ENCODE assay signal across 17 cellular contexts in genomic region chr16:14427371-14427948, GRCh38.
DNase-seq lines count a peak whose midpoint lies in the region; ATAC-seq, FAIRE-seq and TF ChIP-seq lines count a peak whose summit lies in the region.
"Had no signal": no experiment of that assay in that cellular context is flagged by ENCODE, and none has a peak within 500 bp of the region (broad histone marks: within the 10 kb centered on the region; RNA-seq: fewer than 3 reads in every experiment).

No MANE protein-coding gene starts in this region.

- POLR2A ChIA-PET in K562 (lab: Yijun Ruan, JAX) = no interaction called here

- H4K20me1 ChIP-seq in K562 (replicated peaks; ENCODE audit: control insufficient read depth, insufficient read depth, low read length) (no peaks in the 10 kb centered on the region), keratinocyte (ENCODE audit: control insufficient read depth, extremely low read depth, insufficient read depth, low read length) (no peaks in the 10 kb centered on the region)

- H2AFZ ChIP-seq in K562 (ENCODE audit: low read depth, low read length) = no peak overlapping the region
- no peak overlapping the region for H2AFZ ChIP-seq in keratinocyte (ENCODE audit: control insufficient read depth, low read length)

- H3K4me2 ChIP-seq in K562 (ENCODE audit: insufficient read depth, low read length) (no peak overlapping the region), keratinocyte (ENCODE audit: control insufficient read depth, extremely low read depth, insufficient read depth, low read depth, low read length) (no peak overlapping the region)

- TF ChIP-seq EP300 in K562 (IDR thresholded peaks at IDR 0.05; ENCODE audit: low read length) = no peak

- H3K36me3 ChIP-seq in K562 (ENCODE audit: control insufficient read depth, insufficient read depth, low read length) (no peaks in the 10 kb centered on the region), keratinocyte (ENCODE audit: control insufficient read depth in 2 of 2, extremely low read depth in 1 of 2, insufficient read depth in 2 of 2, low read length in 2 of 2) (peaks cover 0 to 6% of the 10 kb centered on the region in 2 experiments)
- H3K36me3 ChIP-seq: Peyer's patch had no signal

- intact Hi-C loops in K562 (cut with micrococcal nuclease) = no loop called here

- dilution Hi-C loops in keratinocyte (cut with MboI; ENCODE audit: extremely low pct_ligation_motif_present, low sequenced_read_pairs) = no loop called here

- H3K9me3 ChIP-seq in K562 (replicated peaks; ENCODE audit: control insufficient read depth, insufficient read depth, low read depth, low read length) (no peaks in the 10 kb centered on the region), keratinocyte (ENCODE audit: control insufficient read depth, low read depth, low read length) (no peaks in the 10 kb centered on the region)
- H3K9me3 ChIP-seq: Peyer's patch, tibial nerve had no signal

- no peak for ATAC-seq in K562
- ATAC-seq in HG03097 (IDR thresholded peaks at IDR 0.05; ENCODE audit: low FRiP score, unreplicated experiment) = no peak

- no peak for TF ChIP-seq POLR2A in K562 (conservative IDR thresholded peaks at IDR 0.05)

- H3K4me1 ChIP-seq in K562 (replicated peaks in 1 of 2; ENCODE audit: control insufficient read depth in 2 of 2, insufficient read depth in 2 of 2, low read length in 2 of 2) = no peaks in the 10 kb centered on the region
- H3K4me1 ChIP-seq in keratinocyte (ENCODE audit: control insufficient read depth, extremely low read depth, insufficient read depth, low read length) = peaks cover 16% of the 10 kb centered on the region
- H3K4me1 ChIP-seq: Peyer's patch had no signal

- no peak for TF ChIP-seq RAD21 in K562 (CRISPR knock-in tag; conservative IDR thresholded peaks at IDR 0.05 in 1 of 2, IDR thresholded peaks at IDR 0.05 in 1 of 2)

- in situ Hi-C loops in K562 (cut with MboI) = no loop called here

- TF ChIP-seq CTCF in K562 (IDR thresholded peaks at IDR 0.05 in 2 of 3, conservative IDR thresholded peaks at IDR 0.05 in 1 of 3; ENCODE audit: insufficient read depth in 2 of 3, low read depth in 1 of 3, low read length in 3 of 3) = no peak
- no peak for TF ChIP-seq CTCF in keratinocyte (optimal IDR thresholded peaks at IDR 0.05 in 1 of 3, IDR thresholded peaks at IDR 0.05 in 1 of 3, conservative IDR thresholded peaks at IDR 0.05 in 1 of 3; ENCODE audit: extremely low read depth in 1 of 3, insufficient read depth in 2 of 3, low read length in 3 of 3)

- peak; percentile 27 for DNase-seq in NCI-H2227 (lab: John Stamatoyannopoulos, UW; ENCODE audit: unreplicated experiment)
- no peak for DNase-seq in NCI-H2227 treated with DMSO at 0.1 percent for 48 hours (lab: John Stamatoyannopoulos, UW)
- no peak for DNase-seq in K562 (ENCODE audit: extremely low read depth in 1 of 4, low spot score in 3 of 4)
- no peak for DNase-seq in keratinocyte (ENCODE audit: low read depth, low spot score)
- DNase-seq in superior temporal gyrus (ENCODE audit: extremely low spot score) = peak; percentile 85
- no peak for DNase-seq in DMS 273 (lab: John Stamatoyannopoulos, UW; ENCODE audit: unreplicated experiment)
- no peak for DNase-seq in DMS53 (lab: John Stamatoyannopoulos, UW)
- DNase-seq: activated effector memory CD4-positive, alpha-beta T cell treated with anti-CD3 and anti-CD28 coated beads, Interleukin-2, amount 50 U/mL, for 16 hours; effector CD8-positive, alpha-beta T cell; NCI-H187; NCI-H526; Peyer's patch; stimulated activated CD4-positive, alpha-beta T cell treated with anti-CD3 and anti-CD28 coated beads, Interleukin-1b, Interleukin-23, amount 100 ng/mL, for 48 hours had no signal

- peak overlapping the region in 1 of 2 experiments; percentile 10; a peak in 1 of 4 replicates for H3K9ac ChIP-seq in K562 (ENCODE audit: insufficient read depth in 1 of 2, low read depth in 2 of 2, low read length in 2 of 2)
- no peak overlapping the region for H3K9ac ChIP-seq in keratinocyte (ENCODE audit: control insufficient read depth, extremely low read depth, insufficient read depth, low read length)

- BruUV-seq in K562 (replicated peaks; lab: Mats Ljungman, UMichigan) = no TSS peak

- H3K9me1 ChIP-seq in K562 (ENCODE audit: control insufficient read depth, insufficient read depth, low read length) (no peaks in the 10 kb centered on the region), keratinocyte (ENCODE audit: control insufficient read depth, extremely low read depth, insufficient read depth, low read length) (no peaks in the 10 kb centered on the region)

- H3K79me2 ChIP-seq in K562 (ENCODE audit: control insufficient read depth, insufficient read depth, low read length) (no peaks in the 10 kb centered on the region), keratinocyte (ENCODE audit: control insufficient read depth, insufficient read depth, low read length) (no peaks in the 10 kb centered on the region)

- FAIRE-seq in K562 (lab: Jason Lieb, UNC) (peak; percentile 65), keratinocyte (lab: Jason Lieb, UNC) (peak; percentile 13)
- FAIRE-seq: islet of Langerhans had no signal

- H3K4me3 ChIP-seq in K562 (no peak overlapping the region), keratinocyte (ENCODE audit: control insufficient read depth in 2 of 3, extremely low read depth in 1 of 3, insufficient read depth in 2 of 3, low read depth in 1 of 3, low read length in 3 of 3) (no peak overlapping the region)
- H3K4me3 ChIP-seq: Peyer's patch, tibial nerve had no signal

- 53% methylated on average over 9 of the region's 9 CpGs for WGBS in K562 (ENCODE audit: insufficient coverage, low coverage, missing lambda C conversion rate)

- H3K27ac ChIP-seq in K562 (ENCODE audit: extremely low read depth, low read depth, low read length) (no peak overlapping the region), keratinocyte (ENCODE audit: control insufficient read depth, insufficient read depth, low read length) (no peak overlapping the region)
- H3K27ac ChIP-seq: 22Rv1, Peyer's patch had no signal

- H3K27me3 ChIP-seq in K562 (ENCODE audit: control insufficient read depth in 2 of 2, insufficient read depth in 2 of 2, low read length in 2 of 2) (no peaks in the 10 kb centered on the region), keratinocyte (ENCODE audit: control insufficient read depth, extremely low read depth, insufficient read depth, low read length) (no peaks in the 10 kb centered on the region)
- H3K27me3 ChIP-seq: Peyer's patch, tibial nerve had no signal

- CTCF ChIA-PET in K562 (lab: Yijun Ruan, JAX; ENCODE audit: low intra/inter-chr PET ratio) = no interaction called here

TF ChIP-seq in K562, 482 proteins besides CTCF, POLR2A, EP300 and RAD21 (continues in another document):
- TF ChIP-seq NFRKB (IDR thresholded peaks at IDR 0.05; ENCODE audit: low read depth) (no peak), MXD1 (CRISPR knock-in tag; IDR thresholded peaks at IDR 0.05; ENCODE audit: borderline replicate concordance, poor library complexity, severe bottlenecking) (no peak), ATF2 (CRISPR knock-in tag; IDR thresholded peaks at IDR 0.05) (no peak), ZNF639 (CRISPR knock-in tag; conservative IDR thresholded peaks at IDR 0.05 in 1 of 2, IDR thresholded peaks at IDR 0.05 in 1 of 2) (no peak), HDAC6 (IDR thresholded peaks at IDR 0.05; ENCODE audit: low read depth, low read length) (no peak), MTF1 (CRISPR knock-in tag; IDR thresholded peaks at IDR 0.05; ENCODE audit: borderline replicate concordance) (no peak), ETV1 (tag; conservative IDR thresholded peaks at IDR 0.05; ENCODE audit: low read depth) (no peak), ZBTB7A (IDR thresholded peaks at IDR 0.05; ENCODE audit: borderline replicate concordance, control insufficient read depth, low read depth, low read length) (no peak), GTF2B (IDR thresholded peaks at IDR 0.05; ENCODE audit: extremely low read depth, insufficient read length) (no peak), RBM39 (optimal IDR thresholded peaks at IDR 0.05; ENCODE audit: low read depth, low read length) (no peak), KAT7 (CRISPR knock-in tag; IDR thresholded peaks at IDR 0.05; ENCODE audit: borderline replicate concordance) (no peak), DLX4 (CRISPR knock-in tag; IDR thresholded peaks at IDR 0.05) (no peak)

Comparison
In these comparisons a context has a peak if more than half of its experiments do, and no peak if none do; other contexts are left out.
1. DNase-seq: peak in NCI-H2227 (single experiment) and superior temporal gyrus (single experiment); none in NCI-H2227 treated with DMSO at 0.1 percent for 48 hours (single experiment), K562 (0 of 4), keratinocyte (single experiment), DMS 273 (single experiment) and DMS53 (single experiment).